In the genomic region with DNA sequence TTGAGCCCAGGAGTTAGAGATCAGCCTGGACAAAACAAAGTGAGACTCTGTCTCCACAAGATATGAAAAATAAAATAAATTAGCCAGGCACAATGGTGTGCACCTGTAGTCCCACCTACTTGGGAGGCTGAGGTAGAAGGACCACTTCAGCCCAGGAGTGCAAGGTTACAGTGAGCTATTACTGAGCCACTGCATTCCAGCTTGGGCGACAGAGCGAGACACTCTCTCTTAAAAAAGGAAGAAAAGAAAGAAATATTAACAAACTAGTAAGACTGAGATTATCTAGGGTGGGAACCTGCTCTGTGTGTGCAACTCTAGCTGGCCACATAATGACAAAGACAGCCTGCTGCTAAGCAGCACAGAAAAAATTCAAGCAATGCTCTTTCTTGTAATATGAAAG, we compare ENCODE assay signal across 18 cellular contexts.
A peak's percentile ranks its signal among the peaks of the same experiment; 100 is the strongest.
DNase-seq lines count a peak whose midpoint lies in the region; ATAC-seq and TF ChIP-seq lines count a peak whose summit lies in the region.
"Had no signal": no experiment of that assay in that cellular context is flagged by ENCODE, and none has a peak within 500 bp of the region (broad histone marks: within the 10 kb centered on the region; RNA-seq: fewer than 3 reads in every experiment).

No MANE protein-coding gene starts in this region.

- CTCF ChIA-PET in activated CD4-positive, alpha-beta T cell treated with anti-CD3 and anti-CD28 coated beads, Interleukin-2, amount 10 ng/mL, durations not matched to agents 7 days and 5 days (lab: Charles Lee), result no interaction called here

- peaks cover 7% of the 10 kb centered on the region for H3K27me3 Mint-ChIP-seq in activated CD4-positive, alpha-beta T cell treated with anti-CD3 and anti-CD28 coated beads, Interleukin-2, amount 10 ng/mL, durations not matched to agents 7 days and 5 days

- H3K9ac ChIP-seq in OCI-LY3 (ENCODE audit: low read length), result no peak overlapping the region

- no peaks in the 10 kb centered on the region for H3K9me3 Mint-ChIP-seq in activated CD4-positive, alpha-beta T cell treated with anti-CD3 and anti-CD28 coated beads, Interleukin-2, amount 10 ng/mL, durations not matched to agents 7 days and 5 days
- H3K9me3 Mint-ChIP-seq: memory B cell had no signal

- H3K4me3 ChIP-seq in right cardiac atrium (ENCODE audit: low read length) (no peak overlapping the region), OCI-LY3 (ENCODE audit: low read length) (no peak overlapping the region), aorta (ENCODE audit: low read length in 2 of 2) (no peak overlapping the region)
- H3K4me3 ChIP-seq: right lobe of liver had no signal

- H3K36me3 ChIP-seq in OCI-LY3 (replicated peaks; ENCODE audit: low read depth, low read length), result no peaks in the 10 kb centered on the region
- no peaks in the 10 kb centered on the region for H3K36me3 ChIP-seq in aorta (ENCODE audit: control insufficient read depth in 1 of 2, insufficient read depth in 2 of 2, low read length in 1 of 2)
- H3K36me3 ChIP-seq: right lobe of liver had no signal

- 78% methylated on average over 2 of the region's 2 CpGs for WGBS in right cardiac atrium
- 40 to 49% methylated on average over 2 of the region's 2 CpGs for WGBS in aorta, 2 donors

- POLR2A ChIA-PET in activated CD4-positive, alpha-beta T cell treated with anti-CD3 and anti-CD28 coated beads, Interleukin-2, amount 10 ng/mL, durations not matched to agents 7 days and 5 days (lab: Charles Lee), result no interaction called here

- H4K20me1 ChIP-seq in OCI-LY3 (ENCODE audit: insufficient read depth, low read length), result no peaks in the 10 kb centered on the region

- no peak for TF ChIP-seq CTCF in OCI-LY3 (IDR thresholded peaks at IDR 0.05; ENCODE audit: low read depth, low read length)

- no peak overlapping the region for H2AFZ ChIP-seq in OCI-LY3 (ENCODE audit: low read depth, low read length)

- no peak for DNase-seq in right cardiac atrium
- no peak for DNase-seq in left cardiac atrium
- DNase-seq in kidney tubule cell (ENCODE audit: low spot score), result peak; percentile 59
- DNase-seq in aorta, result no peak
- no peak for DNase-seq in D341Med (ENCODE audit: low spot score)
- DNase-seq in DMS 273 (lab: John Stamatoyannopoulos, UW; ENCODE audit: unreplicated experiment), result no peak
- DNase-seq in activated CD4-positive, alpha-beta T cell treated with anti-CD3 and anti-CD28 coated beads, Interleukin-2, amount 10 ng/mL, durations not matched to agents 7 days and 5 days, result no peak
- DNase-seq: amniotic stem cell; Caco-2; foreskin melanocyte; NCI-H2081 treated with DMSO at 0.1 percent for 48 hours; right lobe of liver; stimulated activated CD4-positive, alpha-beta T cell treated with anti-CD3 and anti-CD28 coated beads, Interleukin-1b, Interleukin-23, amount 100 ng/mL, for 48 hours had no signal

- H3K9me3 ChIP-seq in right cardiac atrium (ENCODE audit: control insufficient read depth, low read length) (no peaks in the 10 kb centered on the region), OCI-LY3 (ENCODE audit: insufficient read depth, low read length) (no peaks in the 10 kb centered on the region), aorta (ENCODE audit: control insufficient read depth, low read length) (no peaks in the 10 kb centered on the region)
- H3K9me3 ChIP-seq: Caco-2, right lobe of liver had no signal

- no peak overlapping the region for H3K4me3 Mint-ChIP-seq in activated CD4-positive, alpha-beta T cell treated with anti-CD3 and anti-CD28 coated beads, Interleukin-2, amount 10 ng/mL, durations not matched to agents 7 days and 5 days
- H3K4me3 Mint-ChIP-seq: memory B cell had no signal

- ATAC-seq in right cardiac atrium (no peak), left cardiac atrium (no peak), aorta (ENCODE audit: low FRiP score) (no peak)
- ATAC-seq: HCT116, HepG2, right lobe of liver had no signal

- H3K27ac ChIP-seq in right cardiac atrium (ENCODE audit: low read length), result peak overlapping the region; percentile 3
- H3K27ac ChIP-seq in OCI-LY3 (ENCODE audit: low read length), result no peak overlapping the region
- peak overlapping the region; percentile 43 to 67 for H3K27ac ChIP-seq in aorta (ENCODE audit: low read depth in 1 of 2, low read length in 2 of 2)
- H3K27ac ChIP-seq: right lobe of liver, VCaP had no signal

- H3K79me2 ChIP-seq in OCI-LY3 (ENCODE audit: low read length), result no peaks in the 10 kb centered on the region

- no peaks in the 10 kb centered on the region for H3K27me3 ChIP-seq in right cardiac atrium (ENCODE audit: control insufficient read depth, insufficient read depth)
- no peaks in the 10 kb centered on the region for H3K27me3 ChIP-seq in OCI-LY3 (ENCODE audit: low read depth, low read length)
- no peaks in the 10 kb centered on the region for H3K27me3 ChIP-seq in aorta (ENCODE audit: control insufficient read depth in 1 of 2, insufficient read depth in 2 of 2, low read length in 1 of 2)
- H3K27me3 ChIP-seq: right lobe of liver had no signal

- peaks cover 7% of the 10 kb centered on the region for H3K4me1 ChIP-seq in right cardiac atrium (ENCODE audit: control insufficient read depth, insufficient read depth, low read length)
- peaks cover 13% of the 10 kb centered on the region for H3K4me1 ChIP-seq in OCI-LY3 (ENCODE audit: low read length)
- H3K4me1 ChIP-seq in aorta (ENCODE audit: control insufficient read depth in 1 of 2, insufficient read depth in 2 of 2, low read length in 2 of 2), result peaks cover 8% of the 10 kb centered on the region in 2 donors
- H3K4me1 ChIP-seq: right lobe of liver had no signal

- intact Hi-C loops in right cardiac atrium (cut with DNase I) (loop anchor here in 1 of 4 donors (10.0 kb wide), 1 partner anchor 77 kb away; the partner anchor contains the start of gene ENAH), left cardiac atrium (cut with DNase I) (no loop called here), aorta (cut with DNase I) (no loop called here)

- peak overlapping the region; percentile 27 for H3K4me2 ChIP-seq in OCI-LY3 (ENCODE audit: low read length)

- no peak overlapping the region for H3K27ac Mint-ChIP-seq in activated CD4-positive, alpha-beta T cell treated with anti-CD3 and anti-CD28 coated beads, Interleukin-2, amount 10 ng/mL, durations not matched to agents 7 days and 5 days
- H3K27ac Mint-ChIP-seq: memory B cell had no signal

- H3K36me3 Mint-ChIP-seq in activated CD4-positive, alpha-beta T cell treated with anti-CD3 and anti-CD28 coated beads, Interleukin-2, amount 10 ng/mL, durations not matched to agents 7 days and 5 days (ENCODE audit: low read depth), result no peaks in the 10 kb centered on the region

- H3K4me1 Mint-ChIP-seq in activated CD4-positive, alpha-beta T cell treated with anti-CD3 and anti-CD28 coated beads, Interleukin-2, amount 10 ng/mL, durations not matched to agents 7 days and 5 days, result peaks cover 2% of the 10 kb centered on the region
